In the genomic region with DNA sequence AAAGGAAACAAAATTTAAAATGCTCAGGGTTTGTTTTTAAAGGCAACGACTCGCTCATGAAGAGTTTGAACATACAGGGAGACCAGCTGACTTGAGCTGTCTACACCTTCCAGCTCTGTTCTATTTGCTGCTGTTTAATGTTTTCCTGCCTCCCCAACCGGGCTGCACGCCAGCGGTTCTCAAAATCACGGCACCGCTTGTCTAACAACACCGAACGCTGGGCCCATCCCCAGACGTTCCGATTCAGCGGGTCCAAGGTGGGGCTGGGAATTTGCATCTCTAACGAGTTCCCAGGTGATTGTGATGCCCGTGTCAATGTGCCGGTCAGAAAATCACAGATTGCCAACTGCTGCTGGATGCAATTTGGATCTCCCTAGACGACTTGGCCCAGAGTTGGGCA, we compare ENCODE assay signal across 15 cellular contexts. TPM values are rescaled to one million over a fixed set of nuclear protein-coding genes. Genes with fewer than 3 reads are reported as not detected.
DNase-seq lines count a peak whose midpoint lies in the region; ATAC-seq and TF ChIP-seq lines count a peak whose summit lies in the region.
"Had no signal": no experiment of that assay in that cellular context is flagged by ENCODE, and none has a peak within 500 bp of the region (broad histone marks: within the 10 kb centered on the region; RNA-seq: fewer than 3 reads in every experiment).

No MANE protein-coding gene starts in this region.

- no peak for ATAC-seq in gastrocnemius medialis
- ATAC-seq: stimulated activated effector memory CD8-positive, alpha-beta T cell treated with anti-CD3 and anti-CD28 coated beads, Interleukin-12 subunit alpha, Interleukin-12 subunit beta, amount 100 ng/mL, for 72 hours had no signal

- no peak for TF ChIP-seq CTCF in dorsolateral prefrontal cortex (IDR thresholded peaks at IDR 0.05 in 54 of 56, conservative IDR thresholded peaks at IDR 0.05 in 2 of 56; ENCODE audit: low read depth in 1 of 56, partially characterized antibody in 56 of 56)
- no peak for TF ChIP-seq CTCF in right atrium auricular region (IDR thresholded peaks at IDR 0.05)
- TF ChIP-seq CTCF in gastrocnemius medialis (IDR thresholded peaks at IDR 0.05 in 4 of 5, conservative IDR thresholded peaks at IDR 0.05 in 1 of 5): no peak

- H3K27me3 Mint-ChIP-seq in activated CD4-positive, alpha-beta T cell treated with anti-CD3 and anti-CD28 coated beads, Interleukin-2, amount 10 ng/mL, durations not matched to agents 7 days and 5 days: peaks cover 2% of the 10 kb centered on the region

- intact Hi-C loops in dorsolateral prefrontal cortex (cut with DNase I) (no loop called here), gastrocnemius medialis (cut with DNase I; ENCODE audit: low total_unique reads) (no loop called here)

- CTCF ChIA-PET in activated CD4-positive, alpha-beta T cell treated with anti-CD3 and anti-CD28 coated beads, Interleukin-2, amount 10 ng/mL, durations not matched to agents 7 days and 5 days (lab: Charles Lee): interaction anchor here (1.2 kb wide), 1 partner anchor 12 kb away, joined by 4 read pairs; no protein-coding TSS in a partner anchor

- no peaks in the 10 kb centered on the region for H3K36me3 Mint-ChIP-seq in activated CD4-positive, alpha-beta T cell treated with anti-CD3 and anti-CD28 coated beads, Interleukin-2, amount 10 ng/mL, durations not matched to agents 7 days and 5 days (ENCODE audit: low read depth)
- H3K36me3 Mint-ChIP-seq: IgD-negative memory B cell; stimulated activated effector memory CD8-positive, alpha-beta T cell treated with anti-CD3 and anti-CD28 coated beads, Interleukin-12 subunit alpha, Interleukin-12 subunit beta, amount 100 ng/mL, for 72 hours had no signal

- no peak overlapping the region for H3K27ac Mint-ChIP-seq in activated CD4-positive, alpha-beta T cell treated with anti-CD3 and anti-CD28 coated beads, Interleukin-2, amount 10 ng/mL, durations not matched to agents 7 days and 5 days
- H3K27ac Mint-ChIP-seq: HFFc6; IgD-negative memory B cell; neural progenitor cell; stimulated activated effector memory CD8-positive, alpha-beta T cell treated with anti-CD3 and anti-CD28 coated beads, Interleukin-12 subunit alpha, Interleukin-12 subunit beta, amount 100 ng/mL, for 72 hours had no signal

- H3K4me3 Mint-ChIP-seq in activated CD4-positive, alpha-beta T cell treated with anti-CD3 and anti-CD28 coated beads, Interleukin-2, amount 10 ng/mL, durations not matched to agents 7 days and 5 days: no peak overlapping the region
- H3K4me3 Mint-ChIP-seq: HFFc6; IgD-negative memory B cell; neural progenitor cell; stimulated activated effector memory CD8-positive, alpha-beta T cell treated with anti-CD3 and anti-CD28 coated beads, Interleukin-12 subunit alpha, Interleukin-12 subunit beta, amount 100 ng/mL, for 72 hours had no signal

- H3K4me1 Mint-ChIP-seq in activated CD4-positive, alpha-beta T cell treated with anti-CD3 and anti-CD28 coated beads, Interleukin-2, amount 10 ng/mL, durations not matched to agents 7 days and 5 days: peaks cover 5% of the 10 kb centered on the region
- H3K4me1 Mint-ChIP-seq: stimulated activated effector memory CD8-positive, alpha-beta T cell treated with anti-CD3 and anti-CD28 coated beads, Interleukin-12 subunit alpha, Interleukin-12 subunit beta, amount 100 ng/mL, for 72 hours had no signal

- peak overlapping the region in 49 of 59 donors; percentile 1 to 88 (median 66) for H3K27ac ChIP-seq in dorsolateral prefrontal cortex
- peak overlapping the region; percentile 77 to 87 for H3K27ac ChIP-seq in right atrium auricular region
- H3K27ac ChIP-seq in gastrocnemius medialis: peak overlapping the region; percentile 16 to 65 (median 24)
- H3K27ac ChIP-seq: neural progenitor cell had no signal

- TF ChIP-seq POLR2A in gastrocnemius medialis (IDR thresholded peaks at IDR 0.05): no peak

- POLR2A ChIA-PET in activated CD4-positive, alpha-beta T cell treated with anti-CD3 and anti-CD28 coated beads, Interleukin-2, amount 10 ng/mL, durations not matched to agents 7 days and 5 days (lab: Charles Lee): no interaction called here

- H3K4me3 ChIP-seq in dorsolateral prefrontal cortex: peak overlapping the region in 31 of 59 donors; percentile 1 to 42 (median 22)
- peak overlapping the region in 1 of 2 donors; percentile 7 for H3K4me3 ChIP-seq in right atrium auricular region
- H3K4me3 ChIP-seq in gastrocnemius medialis: no peak overlapping the region
- H3K4me3 ChIP-seq: neural progenitor cell had no signal

- no peaks in the 10 kb centered on the region for H3K9me3 Mint-ChIP-seq in activated CD4-positive, alpha-beta T cell treated with anti-CD3 and anti-CD28 coated beads, Interleukin-2, amount 10 ng/mL, durations not matched to agents 7 days and 5 days
- H3K9me3 Mint-ChIP-seq: HFFc6; IgD-negative memory B cell; stimulated activated effector memory CD8-positive, alpha-beta T cell treated with anti-CD3 and anti-CD28 coated beads, Interleukin-12 subunit alpha, Interleukin-12 subunit beta, amount 100 ng/mL, for 72 hours had no signal

- DNase-seq in Ammon's horn (ENCODE audit: low spot score) (peak; percentile 41), dorsolateral prefrontal cortex (peak in 3 of 10 donors; percentile 51), right atrium auricular region (ENCODE audit: low spot score) (no peak), gastrocnemius medialis (no peak), NCI-H524 (lab: John Stamatoyannopoulos, UW) (no peak), NCI-H774 (lab: John Stamatoyannopoulos, UW) (no peak), NCI-H1105 treated with DMSO at 0.1 percent for 48 hours (lab: John Stamatoyannopoulos, UW) (no peak)
- DNase-seq in activated CD4-positive, alpha-beta T cell treated with anti-CD3 and anti-CD28 coated beads, Interleukin-2, amount 10 ng/mL, durations not matched to agents 7 days and 5 days: no peak
- DNase-seq: Caco-2, HFFc6, MM.1S, NCI-H1694 had no signal

- peaks cover 0 to 15% (median 0%) of the 10 kb centered on the region in 45 donors for H3K27me3 ChIP-seq in dorsolateral prefrontal cortex
- no peaks in the 10 kb centered on the region for H3K27me3 ChIP-seq in right atrium auricular region
- H3K27me3 ChIP-seq in gastrocnemius medialis: no peaks in the 10 kb centered on the region
- H3K27me3 ChIP-seq: neural progenitor cell had no signal

- H3K9me3 ChIP-seq in right atrium auricular region: no peaks in the 10 kb centered on the region
- no peaks in the 10 kb centered on the region for H3K9me3 ChIP-seq in gastrocnemius medialis
- H3K9me3 ChIP-seq: Caco-2 had no signal

- H3K4me1 ChIP-seq in right atrium auricular region (peaks cover 0 to 77% of the 10 kb centered on the region in 2 donors), gastrocnemius medialis (peaks cover 37 to 42% of the 10 kb centered on the region in 2 donors)
- H3K4me1 ChIP-seq: Caco-2 had no signal

- H3K36me3 ChIP-seq in right atrium auricular region (no peaks in the 10 kb centered on the region), gastrocnemius medialis (no peaks in the 10 kb centered on the region)
- H3K36me3 ChIP-seq: neural progenitor cell had no signal

- in situ Hi-C loops in gastrocnemius medialis (cut with MboI; ENCODE audit: low sequenced_read_pairs in 4 of 4): no loop called here

RNA-seq across cellular contexts. Expression of a gene that starts 28.3 kb away (rescaled TPM):
- total RNA-seq in dorsolateral prefrontal cortex: 100 to 1,000 TPM in 119 of 120 experiments, 10 to 100 TPM in 1; 93.7 to 263 (median 189) TPM
- 10 to 100 TPM; 63.2 to 69.4 TPM for total RNA-seq in right atrium auricular region
- 10 to 100 TPM; 30.0 to 56.6 (median 43.3) TPM for total RNA-seq in gastrocnemius medialis
- total RNA-seq in activated CD4-positive, alpha-beta T cell treated with anti-CD3 and anti-CD28 coated beads, Interleukin-2, amount 10 ng/mL, durations not matched to agents 7 days and 5 days: 100 to 1,000 TPM; 165 to 181 TPM

Comparison
In these comparisons a context has a peak if more than half of its experiments do, and no peak if none do; other contexts are left out.
1. H3K27ac ChIP-seq: peak in every context shown above with its lines; median percentile 82 in right atrium auricular region; 66 in dorsolateral prefrontal cortex; 24 in gastrocnemius medialis.
2. H3K4me3 ChIP-seq: peak in dorsolateral prefrontal cortex (31 of 59); none in gastrocnemius medialis (0 of 4).